Comparison of ENCODE assay signal across 23 cellular contexts in genomic region chr9:134361843-134362414, GRCh38. TPM values are rescaled to one million over a fixed set of nuclear protein-coding genes. Genes with fewer than 3 reads are reported as not detected.
DNase-seq lines count a peak whose midpoint lies in the region; ATAC-seq, FAIRE-seq and TF ChIP-seq lines count a peak whose summit lies in the region.
"Had no signal": no experiment of that assay in that cellular context is flagged by ENCODE, and none has a peak within 500 bp of the region (broad histone marks: within the 10 kb centered on the region; RNA-seq: fewer than 3 reads in every experiment).

No MANE protein-coding gene starts in this region.

- H3K4me3 ChIP-seq in stomach smooth muscle (ENCODE audit: low read length in 2 of 2) (peak overlapping the region in 1 of 2 donors; percentile 8), small intestine (ENCODE audit: low read depth in 1 of 2, low read length in 2 of 2) (no peak overlapping the region)
- H3K4me3 ChIP-seq: cardiac muscle cell, upper lobe of left lung had no signal

- peak overlapping the region; percentile 100 for H3K27ac ChIP-seq in RWPE1
- H3K27ac ChIP-seq in stomach smooth muscle (ENCODE audit: low read length) = peak overlapping the region; percentile 75
- peak overlapping the region in 1 of 2 donors; percentile 93 for H3K27ac ChIP-seq in small intestine (ENCODE audit: low read depth in 1 of 2, low read length in 1 of 2)
- H3K27ac ChIP-seq: cardiac muscle cell had no signal

- 88 to 94% (median 91%) methylated on average over 13 to 15 of the region's 15 CpGs for WGBS in small intestine, 3 donors

- H3K36me3 ChIP-seq in stomach smooth muscle (ENCODE audit: control insufficient read depth in 2 of 2, insufficient read depth in 2 of 2, low read length in 2 of 2) (no peaks in the 10 kb centered on the region), small intestine (ENCODE audit: control insufficient read depth in 2 of 2, insufficient read depth in 2 of 2, low read length in 2 of 2) (no peaks in the 10 kb centered on the region)
- H3K36me3 ChIP-seq: cardiac muscle cell, upper lobe of left lung had no signal

- FAIRE-seq in small intestine (lab: Jason Lieb, UNC) = no peak
- FAIRE-seq: GM12891 had no signal

- peak; percentile 41 for ATAC-seq in left lobe of liver
- ATAC-seq: activated CD8-positive, alpha-beta memory T cell treated with anti-CD3 and anti-CD28 coated beads, Interleukin-2, amount 10 ng/mL, durations not matched to agents 7 days and 5 days; activated T-cell treated with anti-CD3 and anti-CD28 coated beads, Interleukin-2, amount 50 U/mL, for 72 hours had no signal

- POLR2A ChIA-PET in RWPE1 (lab: Yijun Ruan, JAX; ENCODE audit: low non-redundant PET) = interaction anchor here (0.7 kb wide), 2 partner anchors 32 to 176 kb away, joined by 3 read pairs; no protein-coding TSS in a partner anchor

- TF ChIP-seq CTCF in RWPE1 (conservative IDR thresholded peaks at IDR 0.05; ENCODE audit: low read depth) = no peak

- no peaks in the 10 kb centered on the region for H3K27me3 ChIP-seq in stomach smooth muscle (ENCODE audit: control insufficient read depth in 1 of 2, insufficient read depth in 2 of 2, low read length in 2 of 2)
- no peaks in the 10 kb centered on the region for H3K27me3 ChIP-seq in small intestine (ENCODE audit: control insufficient read depth in 2 of 2, insufficient read depth in 2 of 2, low read length in 2 of 2)
- H3K27me3 ChIP-seq: cardiac muscle cell, upper lobe of left lung had no signal

- no peaks in the 10 kb centered on the region for H3K9me3 ChIP-seq in stomach smooth muscle (ENCODE audit: control insufficient read depth in 2 of 2, low read length in 2 of 2)
- no peaks in the 10 kb centered on the region for H3K9me3 ChIP-seq in small intestine (ENCODE audit: control insufficient read depth, low read depth)
- H3K9me3 ChIP-seq: upper lobe of left lung had no signal

- no peak overlapping the region for H3K9ac ChIP-seq in stomach smooth muscle (ENCODE audit: low read length in 2 of 2)

- DNase-seq in A172 (ENCODE audit: low spot score) (peak; percentile 52), RWPE1 (ENCODE audit: low spot score) (no peak), left lobe of liver (ENCODE audit: low spot score) (peak; percentile 89), small intestine (no peak), GDM1 (lab: John Stamatoyannopoulos, UW) (no peak), kidney tubule cell (ENCODE audit: low spot score) (no peak)
- DNase-seq in activated CD4-positive, CD25-positive, alpha-beta regulatory T cell (lab: John Stamatoyannopoulos, UW) = no peak
- DNase-seq: activated CD4-positive, alpha-beta T cell treated with anti-CD3 and anti-CD28 coated beads, Interleukin-2, amount 50 U/mL, for 1 hour; activated CD8-positive, alpha-beta memory T cell treated with anti-CD3 and anti-CD28 coated beads, Interleukin-2, amount 10 ng/mL, durations not matched to agents 7 days and 5 days; activated naive CD4-positive, alpha-beta T cell treated with anti-CD3 and anti-CD28 coated beads for 36 hours; activated T-cell treated with anti-CD3 and anti-CD28 coated beads, Interleukin-2, amount 50 U/mL, for 72 hours; H9; NCI-H1092 treated with DMSO at 0.1 percent for 48 hours; NCI-H187 treated with DMSO at 0.1 percent for 48 hours; NCI-H226; NCI-H774; stimulated activated CD4-positive, alpha-beta T cell treated with anti-CD3 and anti-CD28 coated beads, Interleukin-4, amount 100 ng/mL, for 24 hours; stimulated activated naive CD4-positive, alpha-beta T cell; T-helper 9 cell; upper lobe of left lung had no signal

- peaks cover 88% of the 10 kb centered on the region for H3K4me1 ChIP-seq in stomach smooth muscle (ENCODE audit: control insufficient read depth, insufficient read depth, low read length)
- H3K4me1 ChIP-seq in small intestine (ENCODE audit: control insufficient read depth in 2 of 2, insufficient read depth in 1 of 2, low read depth in 1 of 2, low read length in 1 of 2) = peaks cover 21 to 34% of the 10 kb centered on the region in 2 donors

- CTCF ChIA-PET in RWPE1 (lab: Yijun Ruan, JAX) = interaction anchor here (0.6 to 1.0 kb wide), 6 partner anchors 10 to 108 kb away, joined by 3 to 4 read pairs (median 4); no protein-coding TSS in a partner anchor

RNA-seq across cellular contexts. Expression of gene RXRA, which starts 35.7 kb away (rescaled TPM):
- 12.8 and 17.2 TPM in 2 replicates for total RNA-seq in A172 (2014; rRNA removed; shearing (Covaris generic))
- 163 TPM for total RNA-seq in left lobe of liver
- 10 to 100 TPM; 30.8 to 48.3 (median 34.7) TPM for polyA plus RNA-seq in small intestine

Comparison
In these comparisons a context has a peak if more than half of its experiments do, and no peak if none do; other contexts are left out.
1. DNase-seq: peak in A172 (single experiment) and left lobe of liver (single experiment); none in RWPE1 (single experiment), activated CD4-positive, CD25-positive, alpha-beta regulatory T cell (0 of 4), small intestine (single experiment), GDM1 (single experiment) and kidney tubule cell (single experiment).